29 cellular contexts compared by ENCODE assay signal in genomic region chr2:133062946-133063345, GRCh38.
"Had no signal": no experiment of that assay in that cellular context is flagged by ENCODE, and none has a peak within 500 bp of the region (broad histone marks: within the 10 kb centered on the region; RNA-seq: fewer than 3 reads in every experiment).

No MANE protein-coding gene starts in this region.

- H3K4me2 ChIP-seq: hepatocyte had no signal

- H3K27ac Mint-ChIP-seq: activated CD4-positive, alpha-beta memory T cell treated with anti-CD3 and anti-CD28 coated beads for 36 hours; activated CD4-positive, alpha-beta T cell treated with anti-CD3 and anti-CD28 coated beads, Interleukin-2, amount 10 ng/mL, durations not matched to agents 24 days and 14 days; activated naive CD4-positive, alpha-beta T cell treated with anti-CD3 and anti-CD28 coated beads for 36 hours; activated naive CD8-positive, alpha-beta T cell treated with anti-CD3 and anti-CD28 coated beads, Interleukin-2, amount 10 ng/mL, durations not matched to agents 7 days and 5 days; activated T-helper 1 cell treated with anti-CD3 and anti-CD28 coated beads, Interleukin-12 subunit alpha, Interleukin-12 subunit beta, Interleukin-2, Interleukin-4 antibody, amounts not matched to agents 30 ng/mL and 10 ng/mL and 1 ng/mL, durations not matched to agents 14 hours and 24 hours and 36 hours; effector memory CD8-positive, alpha-beta T cell; naive thymus-derived CD8-positive, alpha-beta T cell; T-helper 17 cell had no signal

- H2AFZ ChIP-seq: hepatocyte, parathyroid adenoma had no signal

- ATAC-seq: effector memory CD8-positive, alpha-beta T cell; gastrocnemius medialis; naive thymus-derived CD8-positive, alpha-beta T cell; psoas muscle; right cardiac atrium; T-helper 17 cell had no signal

- H3K9ac ChIP-seq: parathyroid adenoma had no signal

- H3K27me3 ChIP-seq: gastrocnemius medialis, hepatocyte, tibial nerve had no signal

- H3K4me1 Mint-ChIP-seq: activated CD4-positive, alpha-beta T cell treated with anti-CD3 and anti-CD28 coated beads, Interleukin-2, amount 10 ng/mL, durations not matched to agents 24 days and 14 days; activated naive CD8-positive, alpha-beta T cell treated with anti-CD3 and anti-CD28 coated beads, Interleukin-2, amount 10 ng/mL, durations not matched to agents 7 days and 5 days; naive thymus-derived CD8-positive, alpha-beta T cell; neural crest cell; T-helper 17 cell had no signal

- H3K9me3 Mint-ChIP-seq: activated CD4-positive, alpha-beta T cell treated with anti-CD3 and anti-CD28 coated beads, Interleukin-2, amount 10 ng/mL, durations not matched to agents 24 days and 14 days; activated T-helper 1 cell treated with anti-CD3 and anti-CD28 coated beads, Interleukin-12 subunit alpha, Interleukin-12 subunit beta, Interleukin-2, Interleukin-4 antibody, amounts not matched to agents 30 ng/mL and 10 ng/mL and 1 ng/mL, durations not matched to agents 14 hours and 24 hours and 36 hours; neural crest cell had no signal

- H3K27ac ChIP-seq: gastrocnemius medialis, hepatocyte, parathyroid adenoma, psoas muscle, tibial nerve had no signal

- H3K4me1 ChIP-seq: gastrocnemius medialis, parathyroid adenoma, psoas muscle, tibial nerve had no signal

- H3K27me3 Mint-ChIP-seq: activated CD4-positive, alpha-beta memory T cell treated with anti-CD3 and anti-CD28 coated beads for 36 hours; activated CD4-positive, alpha-beta T cell treated with anti-CD3 and anti-CD28 coated beads, Interleukin-2, amount 10 ng/mL, durations not matched to agents 24 days and 14 days; activated naive CD8-positive, alpha-beta T cell treated with anti-CD3 and anti-CD28 coated beads, Interleukin-2, amount 10 ng/mL, durations not matched to agents 7 days and 5 days; effector memory CD8-positive, alpha-beta T cell; T-helper 17 cell had no signal

- H3K9me3 ChIP-seq: gastrocnemius medialis, psoas muscle, tibial nerve had no signal

- DNase-seq: activated CD4-positive, alpha-beta memory T cell treated with anti-CD3 and anti-CD28 coated beads for 36 hours; activated CD4-positive, alpha-beta T cell treated with anti-CD3 and anti-CD28 coated beads, Interleukin-2, amount 10 ng/mL, durations not matched to agents 24 days and 14 days; activated CD4-positive, CD25-positive, alpha-beta regulatory T cell treated with anti-CD3 and anti-CD28 coated beads, Interleukin-2, amount 50 U/mL, for 72 hours; activated CD8-positive, alpha-beta memory T cell treated with anti-CD3 and anti-CD28 coated beads, Interleukin-2, amount 50 U/mL, for 4 hours; activated effector memory CD4-positive, alpha-beta T cell treated with anti-CD3 and anti-CD28 coated beads, Interleukin-2, amount 50 U/mL, for 16 hours; activated naive CD4-positive, alpha-beta T cell treated with anti-CD3 and anti-CD28 coated beads for 36 hours; activated naive CD8-positive, alpha-beta T cell treated with anti-CD3 and anti-CD28 coated beads, Interleukin-2, amount 10 ng/mL, durations not matched to agents 7 days and 5 days; activated T-cell treated with anti-CD3 and anti-CD28 coated beads, Interleukin-2, amount 50 U/mL, for 1 hour; amniotic stem cell; caudate nucleus; cortex of kidney; effector memory CD8-positive, alpha-beta T cell; gastrocnemius medialis; midbrain; naive thymus-derived CD8-positive, alpha-beta T cell; nucleus accumbens; psoas muscle; right cardiac atrium; stimulated activated CD4-positive, alpha-beta T cell treated with anti-CD3 and anti-CD28 coated beads, Interleukin-15, amount 100 ng/mL, for 24 hours; stimulated activated CD4-positive, alpha-beta T cell treated with anti-CD3 and anti-CD28 coated beads, Interleukin-2, amount 100 ng/mL, for 24 hours; stimulated activated naive CD4-positive, alpha-beta T cell; T-helper 17 cell; T1000 had no signal

- H3K36me3 ChIP-seq: gastrocnemius medialis, tibial nerve had no signal

- FAIRE-seq: keratinocyte had no signal

- H3K4me3 Mint-ChIP-seq: activated CD4-positive, alpha-beta memory T cell treated with anti-CD3 and anti-CD28 coated beads for 36 hours; activated CD4-positive, alpha-beta T cell treated with anti-CD3 and anti-CD28 coated beads, Interleukin-2, amount 10 ng/mL, durations not matched to agents 24 days and 14 days; activated naive CD4-positive, alpha-beta T cell treated with anti-CD3 and anti-CD28 coated beads for 36 hours; activated naive CD8-positive, alpha-beta T cell treated with anti-CD3 and anti-CD28 coated beads, Interleukin-2, amount 10 ng/mL, durations not matched to agents 7 days and 5 days; activated T-helper 1 cell treated with anti-CD3 and anti-CD28 coated beads, Interleukin-12 subunit alpha, Interleukin-12 subunit beta, Interleukin-2, Interleukin-4 antibody, amounts not matched to agents 30 ng/mL and 10 ng/mL and 1 ng/mL, durations not matched to agents 14 hours and 24 hours and 36 hours; effector memory CD8-positive, alpha-beta T cell; naive thymus-derived CD8-positive, alpha-beta T cell; neural crest cell; T-helper 17 cell had no signal

- H3K79me2 ChIP-seq: hepatocyte, parathyroid adenoma had no signal

- H3K36me3 Mint-ChIP-seq: activated CD4-positive, alpha-beta memory T cell treated with anti-CD3 and anti-CD28 coated beads for 36 hours; activated naive CD8-positive, alpha-beta T cell treated with anti-CD3 and anti-CD28 coated beads, Interleukin-2, amount 10 ng/mL, durations not matched to agents 7 days and 5 days; naive thymus-derived CD8-positive, alpha-beta T cell had no signal

- H3K4me3 ChIP-seq: gastrocnemius medialis, hepatocyte, psoas muscle, tibial nerve had no signal
